In genomic region chr18:38706373-38706772, GRCh38 we compare ENCODE assay signal across 3 cellular contexts.
"Had no signal": no experiment of that assay in that cellular context is flagged by ENCODE, and none has a peak within 500 bp of the region (broad histone marks: within the 10 kb centered on the region; RNA-seq: fewer than 3 reads in every experiment).

No MANE protein-coding gene starts in this region.

- H3K4me3 ChIP-seq: GM12878 had no signal

- DNase-seq: GDM1, GF-D8 had no signal
